16 cellular contexts compared by ENCODE assay signal in genomic region chr11:34978236-34979191, GRCh38.
DNase-seq lines count a peak whose midpoint lies in the region; ATAC-seq and TF ChIP-seq lines count a peak whose summit lies in the region.
"Had no signal": no experiment of that assay in that cellular context is flagged by ENCODE, and none has a peak within 500 bp of the region (broad histone marks: within the 10 kb centered on the region; RNA-seq: fewer than 3 reads in every experiment).

No MANE protein-coding gene starts in this region.

- H3K4me1 Mint-ChIP-seq in naive B cell: peaks cover 0 to 2% (median 0%) of the 10 kb centered on the region in 3 donors
- H3K4me1 Mint-ChIP-seq: immature natural killer cell had no signal

- H3K4me3 ChIP-seq in IMR-90 (ENCODE audit: insufficient read depth, low read depth, low read length) (no peak overlapping the region), choroid plexus epithelial cell (ENCODE audit: low read depth, low read length) (no peak overlapping the region)

- peak overlapping the region; percentile 99 for H2BK15ac ChIP-seq in IMR-90 (ENCODE audit: low read depth, low read length)

- H3K36me3 ChIP-seq in IMR-90 (ENCODE audit: control insufficient read depth, insufficient read depth, low read length): peaks cover 3% of the 10 kb centered on the region

- H4K91ac ChIP-seq in IMR-90 (ENCODE audit: insufficient read depth, low read depth, low read length): peak overlapping the region; percentile 98

- peak overlapping the region; percentile 100 for H3K27ac ChIP-seq in IMR-90 (ENCODE audit: insufficient read depth, low read length)

- peak overlapping the region; percentile 99 for H2BK20ac ChIP-seq in IMR-90 (ENCODE audit: low read depth, low read length)

- peak overlapping the region; percentile 94 for H3K23ac ChIP-seq in IMR-90 (ENCODE audit: low read depth, low read length)

- H3K27me3 Mint-ChIP-seq in naive B cell: no peaks in the 10 kb centered on the region
- H3K27me3 Mint-ChIP-seq: dendritic cell treated with granulocyte-macrophage colony-stimulating factor and Interleukin-4, amounts not matched to agents 40 ng/mL and 50 ng/mL, for 4 days; T-cell had no signal

- H3K9me1 ChIP-seq in IMR-90 (ENCODE audit: insufficient read depth, low read length): peaks cover 9% of the 10 kb centered on the region

- H2AFZ ChIP-seq in IMR-90 (replicated peaks; ENCODE audit: low read length, poor library complexity): peak overlapping the region; percentile 24

- peak overlapping the region in 1 of 8 donors; percentile 48 for H3K4me3 Mint-ChIP-seq in naive B cell
- H3K4me3 Mint-ChIP-seq: dendritic cell treated with granulocyte-macrophage colony-stimulating factor and Interleukin-4, amounts not matched to agents 40 ng/mL and 50 ng/mL, for 4 days; immature natural killer cell; T-cell had no signal

- in situ Hi-C loops in IMR-90 (cut with MboI; ENCODE audit: low sequenced_read_pairs): no loop called here

- no peaks in the 10 kb centered on the region for H3K9me3 ChIP-seq in IMR-90 (ENCODE audit: control insufficient read depth, insufficient read depth, low read length)

- dilution Hi-C loops in IMR-90 (cut with HindIII; ENCODE audit: low sequenced_read_pairs, unreplicated experiment): no loop called here

- CTCF ChIA-PET in IMR-90 (lab: Yijun Ruan, JAX): interaction anchor here (0.6 to 0.8 kb wide), 3 partner anchors 15 to 465 kb away, joined by 3 read pairs; partner anchors contain the start of gene ELF5

- no TSS peak for BruUV-seq in IMR-90 (replicated peaks; lab: Mats Ljungman, UMichigan)

- POLR2A ChIA-PET in IMR-90 (lab: Charles Lee; ENCODE audit: unreplicated experiment): interaction anchor here (0.6 to 3.5 kb wide), 2 partner anchors 84 to 162 kb away, joined by 3 to 44 read pairs; partner anchors contain the start of gene CD44

- no peaks in the 10 kb centered on the region for H3K27me3 ChIP-seq in IMR-90 (ENCODE audit: control insufficient read depth, insufficient read depth, low read length)

- H3K4me2 ChIP-seq in IMR-90 (ENCODE audit: low read depth, low read length): peak overlapping the region; percentile 56

- peak overlapping the region; percentile 96 for H2BK5ac ChIP-seq in IMR-90 (ENCODE audit: low read depth, low read length, poor library complexity, severe bottlenecking)

- peak overlapping the region; percentile 96 to 98 for H4K8ac ChIP-seq in IMR-90 (ENCODE audit: low read depth in 2 of 2, low read length in 2 of 2)

- peak overlapping the region; percentile 91 for H3K14ac ChIP-seq in IMR-90 (replicated peaks; ENCODE audit: low read depth, low read length)

- no peak for ATAC-seq in IMR-90 (ENCODE audit: low read depth)
- no peak for ATAC-seq in naive B cell (ENCODE audit: low read depth in 2 of 2)
- ATAC-seq in esophagus mucosa: no peak
- ATAC-seq: activated CD4-positive, CD25-positive, alpha-beta regulatory T cell treated with anti-CD3 and anti-CD28 coated beads, Interleukin-2, amount 50 U/mL, for 24 hours; T-cell had no signal

- H4K20me1 ChIP-seq in IMR-90 (ENCODE audit: insufficient read depth, low read length): no peaks in the 10 kb centered on the region

- TF ChIP-seq POLR2A in IMR-90 (IDR thresholded peaks at IDR 0.05; ENCODE audit: low read depth, low read length): no peak

- peaks cover 24 to 34% of the 10 kb centered on the region in 2 experiments for H3K79me1 ChIP-seq in IMR-90 (ENCODE audit: low read depth in 1 of 2, low read length in 2 of 2)

- TF ChIP-seq RAD21 in IMR-90 (IDR thresholded peaks at IDR 0.05; ENCODE audit: low read length): no peak

- H2AK9ac ChIP-seq in IMR-90 (replicated peaks; ENCODE audit: low read depth, low read length, poor library complexity): peak overlapping the region; percentile 13

- peak overlapping the region; percentile 99 for H3K4ac ChIP-seq in IMR-90 (ENCODE audit: low read depth, low read length)

- peak overlapping the region; percentile 88 for H3K56ac ChIP-seq in IMR-90 (ENCODE audit: extremely low read depth, insufficient read depth, low read length)

- H2AK5ac ChIP-seq in IMR-90 (ENCODE audit: low read depth, low read length): peak overlapping the region; percentile 96

- H3K4me1 ChIP-seq in IMR-90 (ENCODE audit: control insufficient read depth, insufficient read depth, low read length): peaks cover 19% of the 10 kb centered on the region

- peaks cover 0 to 4% (median 0%) of the 10 kb centered on the region in 7 donors for H3K9me3 Mint-ChIP-seq in naive B cell
- H3K9me3 Mint-ChIP-seq: dendritic cell treated with granulocyte-macrophage colony-stimulating factor and Interleukin-4, amounts not matched to agents 40 ng/mL and 50 ng/mL, for 4 days had no signal

- peak overlapping the region; percentile 100 for H4K5ac ChIP-seq in IMR-90 (ENCODE audit: low read depth, low read length)

- DNase-seq in COLO829 (ENCODE audit: low spot score): peak; percentile 63
- no peak for DNase-seq in IMR-90
- peak; percentile 39 for DNase-seq in choroid plexus epithelial cell (ENCODE audit: low read depth)
- DNase-seq in naive B cell: no peak
- DNase-seq in Ammon's horn (ENCODE audit: low spot score): no peak
- DNase-seq in HuH-7 (ENCODE audit: low spot score): no peak
- DNase-seq in head of caudate nucleus: no peak
- DNase-seq: activated CD8-positive, alpha-beta memory T cell treated with anti-CD3 and anti-CD28 coated beads, Interleukin-2, amount 50 U/mL, for 4 hours; immature natural killer cell; NCI-H1092; NCI-H2227 treated with DMSO at 0.1 percent for 48 hours; stimulated activated CD4-positive, alpha-beta T cell treated with anti-CD3 and anti-CD28 coated beads, Interleukin-2, amount 100 ng/mL, for 48 hours; T-cell had no signal

- H2BK120ac ChIP-seq in IMR-90 (ENCODE audit: low read depth, low read length): peak overlapping the region; percentile 99

- WGBS in IMR-90 (ENCODE audit: extremely low coverage in 2 of 2, insufficient read length in 1 of 2), 2 experiments: 65% methylated on average over 4 of the region's 7 CpGs; no CpG with 5 or more reads in 1 of the 2 experiments

- peak overlapping the region; percentile 100 for H3K18ac ChIP-seq in IMR-90 (ENCODE audit: low read depth, low read length)

- intact Hi-C loops in IMR-90 (cut with micrococcal nuclease): loop anchor here (5.0 kb wide), 1 partner anchor 214 kb away; no protein-coding TSS in a partner anchor
- intact Hi-C loops in head of caudate nucleus (cut with DNase I): no loop called here

- TF ChIP-seq CTCF in IMR-90 (conservative IDR thresholded peaks at IDR 0.05; ENCODE audit: low read depth, low read length): no peak
- TF ChIP-seq CTCF in choroid plexus epithelial cell (conservative IDR thresholded peaks at IDR 0.05; ENCODE audit: low read depth, low read length): no peak

- H3K36me3 Mint-ChIP-seq in naive B cell: peaks cover 44 to 56% of the 10 kb centered on the region in 2 donors

- H3K27ac Mint-ChIP-seq in naive B cell: peak overlapping the region in 4 of 6 donors; percentile 9 to 78 (median 49)
- H3K27ac Mint-ChIP-seq: dendritic cell treated with granulocyte-macrophage colony-stimulating factor and Interleukin-4, amounts not matched to agents 40 ng/mL and 50 ng/mL, for 4 days had no signal

- peak overlapping the region; percentile 78 for H3K9ac ChIP-seq in IMR-90 (ENCODE audit: low read depth, low read length)

TF ChIP-seq in IMR-90, 13 proteins besides CTCF, POLR2A, EP300 and RAD21:
- TF ChIP-seq RCOR1 (IDR thresholded peaks at IDR 0.05; ENCODE audit: insufficient replicate concordance, low read length): no peak
- TF ChIP-seq CEBPB (IDR thresholded peaks at IDR 0.05; ENCODE audit: low read depth, low read length): no peak
- no peak for TF ChIP-seq MXI1 (IDR thresholded peaks at IDR 0.05; ENCODE audit: borderline replicate concordance, low read depth, low read length)
- TF ChIP-seq RFX5 (IDR thresholded peaks at IDR 0.05; ENCODE audit: low read depth, low read length): no peak
- TF ChIP-seq MAFK (IDR thresholded peaks at IDR 0.05; ENCODE audit: low read depth, low read length): no peak
- TF ChIP-seq SMC3 (IDR thresholded peaks at IDR 0.05; ENCODE audit: low read depth, low read length): no peak
- no peak for TF ChIP-seq NFE2L2 (IDR thresholded peaks at IDR 0.05; ENCODE audit: low read depth, low read length)
- no peak for TF ChIP-seq FOS (IDR thresholded peaks at IDR 0.05; ENCODE audit: low read depth, low read length)
- no peak for TF ChIP-seq MAZ (IDR thresholded peaks at IDR 0.05; ENCODE audit: borderline replicate concordance, low read depth, low read length)
- TF ChIP-seq BHLHE40 (IDR thresholded peaks at IDR 0.05; ENCODE audit: low read depth, low read length): no peak
- TF ChIP-seq USF2 (IDR thresholded peaks at IDR 0.05; ENCODE audit: low read depth, low read length): no peak
- no peak for TF ChIP-seq CHD1 (IDR thresholded peaks at IDR 0.05; ENCODE audit: low read depth, low read length)

Comparison
In these comparisons a context has a peak if more than half of its experiments do, and no peak if none do; other contexts are left out.
1. DNase-seq: peak in COLO829 (single experiment) and choroid plexus epithelial cell (single experiment); none in IMR-90 (single experiment), naive B cell (single experiment), Ammon's horn (single experiment), HuH-7 (single experiment) and head of caudate nucleus (0 of 42).